11 cellular contexts compared by ENCODE assay signal in genomic region chr2:98907966-98908905, GRCh38. TPM values are rescaled to one million over a fixed set of nuclear protein-coding genes. Genes with fewer than 3 reads are reported as not detected.
DNase-seq lines count a peak whose midpoint lies in the region; TF ChIP-seq lines count a peak whose summit lies in the region.
"Had no signal": no experiment of that assay in that cellular context is flagged by ENCODE, and none has a peak within 500 bp of the region (broad histone marks: within the 10 kb centered on the region; RNA-seq: fewer than 3 reads in every experiment).

No MANE protein-coding gene starts in this region.

- no peaks in the 10 kb centered on the region for H3K27me3 Mint-ChIP-seq in Caco-2 (ENCODE audit: insufficient read depth, unreplicated experiment)

- H3K36me3 Mint-ChIP-seq in Caco-2 (ENCODE audit: insufficient read depth, unreplicated experiment): no peaks in the 10 kb centered on the region
- H3K36me3 Mint-ChIP-seq: activated naive CD4-positive, alpha-beta T cell treated with anti-CD3 and anti-CD28 coated beads, Interleukin-2, amount 50 U/mL, for 24 hours had no signal

- POLR2A ChIA-PET in Caco-2 (lab: Charles Lee): no interaction called here

- H3K4me1 ChIP-seq in Caco-2 (peaks cover 38% of the 10 kb centered on the region), neutrophil (ENCODE audit: control insufficient read depth in 1 of 2, insufficient read depth in 1 of 2, low read depth in 1 of 2, low read length in 1 of 2) (peaks cover 28 to 45% of the 10 kb centered on the region in 2 experiments)

- DNase-seq in Caco-2: no peak
- peak; percentile 78 for DNase-seq in NCI-H146 (lab: John Stamatoyannopoulos, UW)
- peak in 1 of 61 donors; percentile 16 for DNase-seq in caudate nucleus (lab: John Stamatoyannopoulos, UW)
- no peak for DNase-seq in activated gamma-delta T cell treated with Interleukin-2 at 50 U/mL for 16 hours
- DNase-seq in UCSD-AML1 (lab: John Stamatoyannopoulos, UW; ENCODE audit: unreplicated experiment): no peak
- no peak for DNase-seq in NCI-H446 (lab: John Stamatoyannopoulos, UW)
- no peak for DNase-seq in NK-92 (lab: John Stamatoyannopoulos, UW; ENCODE audit: unreplicated experiment)
- DNase-seq: NK-92 treated with Interleukin-12 subunit alpha and Interleukin-12 subunit beta, amount 100 ng/mL, for 24 hours had no signal

- TF ChIP-seq CTCF in Caco-2 (IDR thresholded peaks at IDR 0.05; ENCODE audit: insufficient read depth in 1 of 2, low read depth in 1 of 2, low read length in 1 of 2, severe bottlenecking in 1 of 2, unreplicated experiment in 1 of 2) (no peak), neutrophil (IDR thresholded peaks at IDR 0.05) (no peak)

- no TSS peak for BruUV-seq in Caco-2 (replicated peaks; lab: Mats Ljungman, UMichigan)

- H3K9me3 Mint-ChIP-seq in Caco-2 (ENCODE audit: unreplicated experiment): no peaks in the 10 kb centered on the region
- H3K9me3 Mint-ChIP-seq: activated naive CD4-positive, alpha-beta T cell treated with anti-CD3 and anti-CD28 coated beads, Interleukin-2, amount 50 U/mL, for 24 hours had no signal

- CTCF ChIA-PET in Caco-2 (lab: Charles Lee): no interaction called here

- H3K36me3 ChIP-seq in Caco-2 (ENCODE audit: control insufficient read depth, insufficient read depth, low read length): no peaks in the 10 kb centered on the region
- H3K36me3 ChIP-seq in neutrophil: no peaks in the 10 kb centered on the region
- H3K36me3 ChIP-seq: thoracic aorta had no signal

- H3K27me3 ChIP-seq in Caco-2 (replicated peaks; ENCODE audit: control insufficient read depth, insufficient read depth, low read length): no peaks in the 10 kb centered on the region
- H3K27me3 ChIP-seq in neutrophil: no peaks in the 10 kb centered on the region

- H3K4me1 Mint-ChIP-seq in Caco-2 (ENCODE audit: low read depth, unreplicated experiment): peaks cover 32% of the 10 kb centered on the region

- H3K27ac ChIP-seq in caudate nucleus (ENCODE audit: low read depth, low read length): peak overlapping the region; percentile 33
- H3K27ac ChIP-seq in neutrophil: peak overlapping the region; percentile 68

- H3K4me3 ChIP-seq in Caco-2 (ENCODE audit: low read depth, low read length) (no peak overlapping the region), neutrophil (ENCODE audit: low read depth in 1 of 2, low read length in 1 of 2) (peak overlapping the region in 1 of 2 experiments; percentile 40)
- H3K4me3 ChIP-seq: thoracic aorta had no signal

- no peak overlapping the region for H3K4me3 Mint-ChIP-seq in Caco-2 (ENCODE audit: unreplicated experiment)

- H3K9me3 ChIP-seq in Caco-2: no peaks in the 10 kb centered on the region
- no peaks in the 10 kb centered on the region for H3K9me3 ChIP-seq in neutrophil
- H3K9me3 ChIP-seq: thoracic aorta had no signal

- peak overlapping the region; percentile 69 for H3K27ac Mint-ChIP-seq in Caco-2 (ENCODE audit: unreplicated experiment)
- H3K27ac Mint-ChIP-seq: activated naive CD4-positive, alpha-beta T cell treated with anti-CD3 and anti-CD28 coated beads, Interleukin-2, amount 50 U/mL, for 24 hours had no signal

- intact Hi-C loops in Caco-2 (cut with micrococcal nuclease; ENCODE audit: unreplicated experiment): no loop called here

RNA-seq across cellular contexts. Expression of gene CRACDL, which starts 27.8 kb away (rescaled TPM):
- total RNA-seq in Caco-2 (2022): 0.77 and 1.1 TPM in 2 replicates
